13 cellular contexts compared by ENCODE assay signal in the genomic region with DNA sequence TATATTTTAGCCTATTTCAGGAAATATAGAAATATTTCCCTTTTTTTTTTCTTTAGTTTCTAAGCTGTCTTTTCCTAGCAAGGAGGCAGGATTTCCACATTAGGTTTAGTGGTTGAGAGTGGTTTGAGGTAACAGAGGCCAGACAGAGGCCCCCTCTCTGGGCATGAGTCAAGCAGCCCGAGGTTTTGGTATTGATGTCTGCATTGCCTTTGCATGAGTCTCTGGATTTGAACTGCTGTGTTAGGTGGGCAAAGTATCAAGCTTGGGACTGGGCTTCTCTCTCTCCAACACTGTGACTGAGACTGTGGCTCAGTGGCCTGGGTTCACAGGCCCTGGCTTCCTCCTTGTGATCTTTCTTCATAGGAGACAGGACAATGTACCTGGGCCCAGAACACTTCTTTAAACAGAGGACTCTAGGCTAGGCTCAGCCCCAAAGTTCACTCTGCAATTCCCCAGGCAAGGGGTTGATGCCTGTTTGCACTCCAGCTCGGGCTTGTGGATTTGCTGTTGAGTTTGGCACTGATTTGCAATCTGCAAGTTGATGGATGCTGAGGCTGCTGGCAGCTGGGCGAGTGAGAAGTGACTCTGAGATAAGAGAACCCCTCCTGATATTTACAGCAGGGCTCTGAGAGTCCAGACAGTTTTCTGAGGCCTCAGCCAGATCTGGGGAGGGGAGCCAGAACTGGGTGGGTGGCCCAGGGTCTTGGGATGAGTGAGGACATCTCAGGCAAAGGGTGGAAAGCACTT.
DNase-seq lines count a peak whose midpoint lies in the region; TF ChIP-seq lines count a peak whose summit lies in the region.
"Had no signal": no experiment of that assay in that cellular context is flagged by ENCODE, and none has a peak within 500 bp of the region (broad histone marks: within the 10 kb centered on the region; RNA-seq: fewer than 3 reads in every experiment).

No MANE protein-coding gene starts in this region.

- no peaks in the 10 kb centered on the region for H3K9me3 Mint-ChIP-seq in Caco-2 (ENCODE audit: unreplicated experiment)

- peak; percentile 47 for DNase-seq in AG20443 (ENCODE audit: low spot score)
- peak; percentile 71 for DNase-seq in MV-4-11 (lab: John Stamatoyannopoulos, UW)
- peak; percentile 47 for DNase-seq in fibroblast of the aortic adventitia (ENCODE audit: low read depth)
- DNase-seq in renal cortical epithelial cell (ENCODE audit: low read depth) = peak; percentile 27
- no peak for DNase-seq in NCI-H2227 (lab: John Stamatoyannopoulos, UW; ENCODE audit: unreplicated experiment)
- DNase-seq in middle frontal gyrus (ENCODE audit: extremely low spot score, low spot score) = no peak
- DNase-seq in Caco-2 = no peak
- DNase-seq: COR-L47, MM.1S, NCI-H1105 treated with DMSO at 0.1 percent for 48 hours, NCI-H187, NCI-H82, SIG-M5 had no signal

- H3K36me3 ChIP-seq in Caco-2 (ENCODE audit: control insufficient read depth, insufficient read depth, low read length) = no peaks in the 10 kb centered on the region

- H3K36me3 Mint-ChIP-seq in Caco-2 (ENCODE audit: insufficient read depth, unreplicated experiment) = no peaks in the 10 kb centered on the region

- H3K4me1 ChIP-seq in Caco-2 = no peaks in the 10 kb centered on the region

- intact Hi-C loops in Caco-2 (cut with micrococcal nuclease; ENCODE audit: unreplicated experiment) = no loop called here

- no peaks in the 10 kb centered on the region for H3K9me3 ChIP-seq in Caco-2

- H3K4me3 ChIP-seq in fibroblast of the aortic adventitia (ENCODE audit: low read depth, low read length) (no peak overlapping the region), Caco-2 (ENCODE audit: low read depth, low read length) (no peak overlapping the region)

- H3K27ac Mint-ChIP-seq in Caco-2 (ENCODE audit: unreplicated experiment) = no peak overlapping the region

- no peak overlapping the region for H3K4me3 Mint-ChIP-seq in Caco-2 (ENCODE audit: unreplicated experiment)

- no TSS peak for BruUV-seq in Caco-2 (replicated peaks; lab: Mats Ljungman, UMichigan)

- TF ChIP-seq CTCF in fibroblast of the aortic adventitia (IDR thresholded peaks at IDR 0.05; ENCODE audit: insufficient read depth, low read length) (no peak), Caco-2 (IDR thresholded peaks at IDR 0.05; ENCODE audit: insufficient read depth in 1 of 2, low read depth in 1 of 2, low read length in 1 of 2, severe bottlenecking in 1 of 2, unreplicated experiment in 1 of 2) (no peak)

- H3K27me3 ChIP-seq in Caco-2 (replicated peaks; ENCODE audit: control insufficient read depth, insufficient read depth, low read length) = no peaks in the 10 kb centered on the region

- peaks cover 2% of the 10 kb centered on the region for H3K27me3 Mint-ChIP-seq in Caco-2 (ENCODE audit: insufficient read depth, unreplicated experiment)

- POLR2A ChIA-PET in Caco-2 (lab: Charles Lee) = no interaction called here

- CTCF ChIA-PET in Caco-2 (lab: Charles Lee) = no interaction called here

- no peaks in the 10 kb centered on the region for H3K4me1 Mint-ChIP-seq in Caco-2 (ENCODE audit: low read depth, unreplicated experiment)

Comparison
In these comparisons a context has a peak if more than half of its experiments do, and no peak if none do; other contexts are left out.
1. DNase-seq: peak in AG20443 (single experiment), MV-4-11 (single experiment), fibroblast of the aortic adventitia (single experiment) and renal cortical epithelial cell (single experiment); none in NCI-H2227 (single experiment), middle frontal gyrus (single experiment) and Caco-2 (0 of 2).